In genomic region chr2:22290293-22290692, GRCh38 we compare ENCODE assay signal across 19 cellular contexts.
"Had no signal": no experiment of that assay in that cellular context is flagged by ENCODE, and none has a peak within 500 bp of the region (broad histone marks: within the 10 kb centered on the region; RNA-seq: fewer than 3 reads in every experiment).

No MANE protein-coding gene starts in this region.

- DNase-seq: dorsolateral prefrontal cortex; effector CD8-positive, alpha-beta T cell; foreskin melanocyte; heart left ventricle; hippocampal formation; kidney glomerular epithelial cell; mesendoderm; naive B cell; occipital lobe; pancreas; right cardiac atrium; small intestine; stimulated activated CD4-positive, alpha-beta T cell treated with anti-CD3 and anti-CD28 coated beads, Interleukin-12 subunit alpha, Interleukin-12 subunit beta, amount 100 ng/mL, for 4 hours; stimulated activated naive CD4-positive, alpha-beta T cell; stomach; substantia nigra; transverse colon had no signal

- H3K4me1 ChIP-seq: heart left ventricle, pancreas, stomach, transverse colon had no signal

- H3K4me3 ChIP-seq: dorsolateral prefrontal cortex, heart left ventricle, pancreas, stomach, thoracic aorta, transverse colon had no signal

- H3K27me3 ChIP-seq: heart left ventricle, stomach, transverse colon had no signal

- H3K9me3 ChIP-seq: heart left ventricle, pancreas, stomach, thoracic aorta, transverse colon had no signal

- FAIRE-seq: islet of Langerhans, pancreas, small intestine had no signal

- ATAC-seq: heart left ventricle, pancreas, right cardiac atrium had no signal

- H3K36me3 ChIP-seq: heart left ventricle, pancreas, stomach, thoracic aorta, transverse colon had no signal

- H3K27ac ChIP-seq: dorsolateral prefrontal cortex, heart left ventricle, pancreas, stomach, thoracic aorta, transverse colon had no signal
